In the genomic region with DNA sequence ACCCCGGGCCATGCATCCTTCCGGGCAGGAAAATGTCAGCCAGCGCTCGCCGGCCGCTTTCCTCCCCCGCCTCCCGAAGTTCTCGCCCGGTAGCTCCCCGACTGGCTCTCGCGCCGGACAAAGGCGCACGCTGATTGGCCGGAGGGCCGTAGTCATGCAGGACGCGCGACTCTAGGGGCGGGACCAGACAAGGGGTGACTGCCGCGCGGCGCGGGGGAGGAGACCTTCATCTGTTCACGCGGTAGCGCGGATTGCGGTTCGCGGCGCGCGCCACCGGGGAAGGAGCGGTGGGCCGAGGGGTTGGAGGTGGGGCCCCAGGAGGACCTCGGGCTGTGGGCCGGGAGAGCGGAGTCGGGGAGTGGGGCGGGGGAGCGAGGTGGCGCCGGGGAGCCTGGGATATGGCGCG, we compare ENCODE assay signal across 8 cellular contexts. TPM values are rescaled to one million over a fixed set of nuclear protein-coding genes. Genes with fewer than 3 reads are reported as not detected.
DNase-seq lines count a peak whose midpoint lies in the region; ATAC-seq and TF ChIP-seq lines count a peak whose summit lies in the region.

Gene FLVCR1 (plus strand): TSS at position 221 of the 406 bp plus-strand sequence. CDS start 178 bp downstream, at position 399.

- no peaks in the 10 kb centered on the region for H3K9me3 ChIP-seq in mucosa of rectum (ENCODE audit: control insufficient read depth in 2 of 2, low read length in 2 of 2)

- H3K4me1 ChIP-seq in mucosa of rectum (ENCODE audit: control insufficient read depth in 2 of 2, insufficient read depth in 2 of 2, low read length in 2 of 2), result peaks cover 18 to 25% of the 10 kb centered on the region in 2 donors

- DNase-seq in DMS79 (lab: John Stamatoyannopoulos, UW) (peak; percentile 93), KG1 (lab: John Stamatoyannopoulos, UW) (peak; percentile 93), erythroblast (lab: John Stamatoyannopoulos, UW) (peak; percentile 96)
- DNase-seq in activated T-cell treated with anti-CD3 and anti-CD28 coated beads, Interleukin-2, amount 50 U/mL, for 1 hour, result peak; percentile 88
- DNase-seq in stimulated activated CD8-positive, alpha-beta memory T cell treated with anti-CD3 and anti-CD28 coated beads, Interleukin-4, amount 100 ng/mL, for 4 hours (ENCODE audit: low read depth in 2 of 2, low spot score in 1 of 2), result peak; percentile 70 to 89

- no peaks in the 10 kb centered on the region for H3K27me3 ChIP-seq in mucosa of rectum (ENCODE audit: control insufficient read depth in 2 of 2, insufficient read depth in 2 of 2, low read length in 2 of 2)

- H3K27ac ChIP-seq in mucosa of rectum (ENCODE audit: low read depth in 2 of 2, low read length in 2 of 2), result peak within 1 kb of the TSS; percentile 61 to 83

- peak; percentile 98 for ATAC-seq in GM21737 (IDR thresholded peaks at IDR 0.05; ENCODE audit: unreplicated experiment)

- peak within 1 kb of the TSS; percentile 87 to 95 for H3K4me3 ChIP-seq in mucosa of rectum (ENCODE audit: low read length in 2 of 2)

- H3K9ac ChIP-seq in mucosa of rectum (ENCODE audit: low read depth in 1 of 2, low read length in 2 of 2), result peak within 1 kb of the TSS; percentile 79 to 83

- no peaks in the 10 kb centered on the region for H3K36me3 ChIP-seq in mucosa of rectum (ENCODE audit: control insufficient read depth in 2 of 2, insufficient read depth in 2 of 2, low read length in 2 of 2)

- peak; percentile 74 for TF ChIP-seq POLR2A in erythroblast (IDR thresholded peaks at IDR 0.05; ENCODE audit: low read length)

TF ChIP-seq in PFSK-1, 5 proteins besides CTCF, POLR2A, EP300 and RAD21:
- peak; percentile 93 for TF ChIP-seq FOXP2 (optimal IDR thresholded peaks at IDR 0.05; ENCODE audit: borderline replicate concordance, extremely low read depth, extremely low read length, insufficient read depth)
- no peak for TF ChIP-seq REST (IDR thresholded peaks at IDR 0.05; ENCODE audit: insufficient read depth in 1 of 2, low read depth in 2 of 2, low read length in 2 of 2)
- TF ChIP-seq TAF1 (IDR thresholded peaks at IDR 0.05; ENCODE audit: borderline replicate concordance, insufficient read depth, low read length), result peak; percentile 86
- TF ChIP-seq SIN3A (IDR thresholded peaks at IDR 0.05; ENCODE audit: borderline replicate concordance, insufficient read depth, low read length), result no peak; the same call in none of the 2 replicates
- peak; percentile 79 for TF ChIP-seq POLR2AphosphoS5 (IDR thresholded peaks at IDR 0.05; ENCODE audit: low read depth, low read length)

RNA-seq across cellular contexts. Expression of gene FLVCR1, which starts in this region (rescaled TPM):
- polyA plus RNA-seq in PFSK-1 (2012; ENCODE audit: insufficient read length, low read depth), result 4.8 TPM

Comparison
In these comparisons a context has a peak if more than half of its experiments do, and no peak if none do; other contexts are left out.
1. Peak in every context shown above with its lines: DNase-seq, ATAC-seq, H3K4me3 ChIP-seq and H3K27ac ChIP-seq.